ENCODE assay signal across 1 cellular context in the genomic region with DNA sequence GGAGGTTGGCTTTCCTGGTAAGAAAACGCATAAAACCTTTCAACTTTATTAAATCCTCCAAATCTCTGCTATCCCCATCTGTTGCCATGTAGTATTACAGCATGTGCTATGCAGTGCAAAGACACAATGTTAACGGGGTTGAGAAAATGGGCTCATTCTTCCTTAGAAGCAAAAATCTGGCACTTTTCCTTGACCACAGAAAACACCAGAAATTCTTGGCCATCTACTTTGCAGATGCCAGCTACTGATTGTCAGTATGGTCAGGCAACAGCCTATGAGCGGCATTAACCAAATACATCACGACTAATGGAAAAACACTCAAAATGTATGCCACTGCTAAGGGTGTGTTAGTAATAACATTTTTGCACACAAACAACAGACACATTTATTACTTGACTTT.
TF ChIP-seq lines count a peak whose summit lies in the region.

No MANE protein-coding gene starts in this region.

TF ChIP-seq in GM23338, 12 proteins besides CTCF, POLR2A, EP300 and RAD21 (continued from another document):
- TF ChIP-seq, protein P1, sequence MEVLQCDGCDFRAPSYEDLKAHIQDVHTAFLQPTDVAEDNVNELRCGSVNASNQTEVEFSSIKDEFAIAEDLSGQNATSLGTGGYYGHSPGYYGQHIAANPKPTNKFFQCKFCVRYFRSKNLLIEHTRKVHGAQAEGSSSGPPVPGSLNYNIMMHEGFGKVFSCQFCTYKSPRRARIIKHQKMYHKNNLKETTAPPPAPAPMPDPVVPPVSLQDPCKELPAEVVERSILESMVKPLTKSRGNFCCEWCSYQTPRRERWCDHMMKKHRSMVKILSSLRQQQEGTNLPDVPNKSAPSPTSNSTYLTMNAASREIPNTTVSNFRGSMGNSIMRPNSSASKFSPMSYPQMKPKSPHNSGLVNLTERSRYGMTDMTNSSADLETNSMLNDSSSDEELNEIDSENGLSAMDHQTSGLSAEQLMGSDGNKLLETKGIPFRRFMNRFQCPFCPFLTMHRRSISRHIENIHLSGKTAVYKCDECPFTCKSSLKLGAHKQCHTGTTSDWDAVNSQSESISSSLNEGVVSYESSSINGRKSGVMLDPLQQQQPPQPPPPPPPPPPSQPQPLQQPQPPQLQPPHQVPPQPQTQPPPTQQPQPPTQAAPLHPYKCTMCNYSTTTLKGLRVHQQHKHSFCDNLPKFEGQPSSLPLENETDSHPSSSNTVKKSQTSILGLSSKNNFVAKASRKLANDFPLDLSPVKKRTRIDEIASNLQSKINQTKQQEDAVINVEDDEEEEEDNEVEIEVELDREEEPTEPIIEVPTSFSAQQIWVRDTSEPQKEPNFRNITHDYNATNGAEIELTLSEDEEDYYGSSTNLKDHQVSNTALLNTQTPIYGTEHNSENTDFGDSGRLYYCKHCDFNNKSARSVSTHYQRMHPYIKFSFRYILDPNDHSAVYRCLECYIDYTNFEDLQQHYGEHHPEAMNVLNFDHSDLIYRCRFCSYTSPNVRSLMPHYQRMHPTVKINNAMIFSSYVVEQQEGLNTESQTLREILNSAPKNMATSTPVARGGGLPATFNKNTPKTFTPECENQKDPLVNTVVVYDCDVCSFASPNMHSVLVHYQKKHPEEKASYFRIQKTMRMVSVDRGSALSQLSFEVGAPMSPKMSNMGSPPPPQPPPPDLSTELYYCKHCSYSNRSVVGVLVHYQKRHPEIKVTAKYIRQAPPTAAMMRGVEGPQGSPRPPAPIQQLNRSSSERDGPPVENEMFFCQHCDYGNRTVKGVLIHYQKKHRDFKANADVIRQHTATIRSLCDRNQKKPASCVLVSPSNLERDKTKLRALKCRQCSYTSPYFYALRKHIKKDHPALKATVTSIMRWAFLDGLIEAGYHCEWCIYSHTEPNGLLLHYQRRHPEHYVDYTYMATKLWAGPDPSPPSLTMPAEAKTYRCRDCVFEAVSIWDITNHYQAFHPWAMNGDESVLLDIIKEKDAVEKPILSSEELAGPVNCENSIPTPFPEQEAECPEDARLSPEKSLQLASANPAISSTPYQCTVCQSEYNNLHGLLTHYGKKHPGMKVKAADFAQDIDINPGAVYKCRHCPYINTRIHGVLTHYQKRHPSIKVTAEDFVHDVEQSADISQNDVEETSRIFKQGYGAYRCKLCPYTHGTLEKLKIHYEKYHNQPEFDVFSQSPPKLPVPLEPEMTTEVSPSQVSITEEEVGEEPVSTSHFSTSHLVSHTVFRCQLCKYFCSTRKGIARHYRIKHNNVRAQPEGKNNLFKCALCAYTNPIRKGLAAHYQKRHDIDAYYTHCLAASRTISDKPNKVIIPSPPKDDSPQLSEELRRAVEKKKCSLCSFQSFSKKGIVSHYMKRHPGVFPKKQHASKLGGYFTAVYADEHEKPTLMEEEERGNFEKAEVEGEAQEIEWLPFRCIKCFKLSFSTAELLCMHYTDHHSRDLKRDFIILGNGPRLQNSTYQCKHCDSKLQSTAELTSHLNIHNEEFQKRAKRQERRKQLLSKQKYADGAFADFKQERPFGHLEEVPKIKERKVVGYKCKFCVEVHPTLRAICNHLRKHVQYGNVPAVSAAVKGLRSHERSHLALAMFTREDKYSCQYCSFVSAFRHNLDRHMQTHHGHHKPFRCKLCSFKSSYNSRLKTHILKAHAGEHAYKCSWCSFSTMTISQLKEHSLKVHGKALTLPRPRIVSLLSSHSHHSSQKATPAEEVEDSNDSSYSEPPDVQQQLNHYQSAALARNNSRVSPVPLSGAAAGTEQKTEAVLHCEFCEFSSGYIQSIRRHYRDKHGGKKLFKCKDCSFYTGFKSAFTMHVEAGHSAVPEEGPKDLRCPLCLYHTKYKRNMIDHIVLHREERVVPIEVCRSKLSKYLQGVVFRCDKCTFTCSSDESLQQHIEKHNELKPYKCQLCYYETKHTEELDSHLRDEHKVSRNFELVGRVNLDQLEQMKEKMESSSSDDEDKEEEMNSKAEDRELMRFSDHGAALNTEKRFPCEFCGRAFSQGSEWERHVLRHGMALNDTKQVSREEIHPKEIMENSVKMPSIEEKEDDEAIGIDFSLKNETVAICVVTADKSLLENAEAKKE (CRISPR knock-in tag; IDR thresholded peaks at IDR 0.05), result no peak
- TF ChIP-seq ZNF114 (CRISPR knock-in tag; IDR thresholded peaks at IDR 0.05) (no peak), POLR2AphosphoS5 (IDR thresholded peaks at IDR 0.05; ENCODE audit: low read depth) (no peak), NANOG (IDR thresholded peaks at IDR 0.05; ENCODE audit: borderline replicate concordance) (no peak), STAT1 (IDR thresholded peaks at IDR 0.05; ENCODE audit: unreplicated experiment) (no peak), EZH2phosphoT487 (IDR thresholded peaks at IDR 0.05; ENCODE audit: unreplicated experiment) (no peak), JUNB (IDR thresholded peaks at IDR 0.05; ENCODE audit: unreplicated experiment) (no peak), EZH2 (IDR thresholded peaks at IDR 0.05; ENCODE audit: low read depth, unreplicated experiment) (no peak), CREB1 (CRISPR knock-in tag; IDR thresholded peaks at IDR 0.05; ENCODE audit: low read depth) (no peak)
- TF ChIP-seq, protein P2, sequence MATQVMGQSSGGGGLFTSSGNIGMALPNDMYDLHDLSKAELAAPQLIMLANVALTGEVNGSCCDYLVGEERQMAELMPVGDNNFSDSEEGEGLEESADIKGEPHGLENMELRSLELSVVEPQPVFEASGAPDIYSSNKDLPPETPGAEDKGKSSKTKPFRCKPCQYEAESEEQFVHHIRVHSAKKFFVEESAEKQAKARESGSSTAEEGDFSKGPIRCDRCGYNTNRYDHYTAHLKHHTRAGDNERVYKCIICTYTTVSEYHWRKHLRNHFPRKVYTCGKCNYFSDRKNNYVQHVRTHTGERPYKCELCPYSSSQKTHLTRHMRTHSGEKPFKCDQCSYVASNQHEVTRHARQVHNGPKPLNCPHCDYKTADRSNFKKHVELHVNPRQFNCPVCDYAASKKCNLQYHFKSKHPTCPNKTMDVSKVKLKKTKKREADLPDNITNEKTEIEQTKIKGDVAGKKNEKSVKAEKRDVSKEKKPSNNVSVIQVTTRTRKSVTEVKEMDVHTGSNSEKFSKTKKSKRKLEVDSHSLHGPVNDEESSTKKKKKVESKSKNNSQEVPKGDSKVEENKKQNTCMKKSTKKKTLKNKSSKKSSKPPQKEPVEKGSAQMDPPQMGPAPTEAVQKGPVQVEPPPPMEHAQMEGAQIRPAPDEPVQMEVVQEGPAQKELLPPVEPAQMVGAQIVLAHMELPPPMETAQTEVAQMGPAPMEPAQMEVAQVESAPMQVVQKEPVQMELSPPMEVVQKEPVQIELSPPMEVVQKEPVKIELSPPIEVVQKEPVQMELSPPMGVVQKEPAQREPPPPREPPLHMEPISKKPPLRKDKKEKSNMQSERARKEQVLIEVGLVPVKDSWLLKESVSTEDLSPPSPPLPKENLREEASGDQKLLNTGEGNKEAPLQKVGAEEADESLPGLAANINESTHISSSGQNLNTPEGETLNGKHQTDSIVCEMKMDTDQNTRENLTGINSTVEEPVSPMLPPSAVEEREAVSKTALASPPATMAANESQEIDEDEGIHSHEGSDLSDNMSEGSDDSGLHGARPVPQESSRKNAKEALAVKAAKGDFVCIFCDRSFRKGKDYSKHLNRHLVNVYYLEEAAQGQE (IDR thresholded peaks at IDR 0.05; ENCODE audit: unreplicated experiment), result no peak
